10 cellular contexts compared by ENCODE assay signal in genomic region chr1:12144236-12144635, GRCh38. TPM values are rescaled to one million over a fixed set of nuclear protein-coding genes. Genes with fewer than 3 reads are reported as not detected.
A peak's percentile ranks its signal among the peaks of the same experiment; 100 is the strongest.
DNase-seq lines count a peak whose midpoint lies in the region; ATAC-seq and TF ChIP-seq lines count a peak whose summit lies in the region.
"Had no signal": no experiment of that assay in that cellular context is flagged by ENCODE, and none has a peak within 500 bp of the region (broad histone marks: within the 10 kb centered on the region; RNA-seq: fewer than 3 reads in every experiment).

No MANE protein-coding gene starts in this region.

- POLR2A ChIA-PET in AG04450 (lab: Yijun Ruan, JAX): interaction anchor here (0.5 to 0.8 kb wide), 2 partner anchors 18 to 241 kb away, joined by 3 read pairs; no protein-coding TSS in a partner anchor

- peak overlapping the region; percentile 84 for H3K27ac ChIP-seq in AG04450 (ENCODE audit: low read depth, low read length)
- peak overlapping the region; percentile 63 for H3K27ac ChIP-seq in cingulate gyrus (ENCODE audit: low read depth, low read length)
- no peak overlapping the region for H3K27ac ChIP-seq in neuronal stem cell (replicated peaks; ENCODE audit: low read length)
- H3K27ac ChIP-seq: GM23248 had no signal

- no peak overlapping the region for H3K14ac ChIP-seq in neuronal stem cell (ENCODE audit: low read length)

- CTCF ChIA-PET in AG04450 (lab: Charles Lee): no interaction called here

- H3K27me3 ChIP-seq in AG04450 (ENCODE audit: control insufficient read depth, insufficient read depth, low read length) (no peaks in the 10 kb centered on the region), neuronal stem cell (ENCODE audit: control insufficient read depth in 3 of 3, insufficient read depth in 3 of 3, low read depth in 1 of 3, low read length in 3 of 3) (peaks cover 0 to 17% (median 2%) of the 10 kb centered on the region in 3 experiments)

- H4K91ac ChIP-seq in neuronal stem cell (ENCODE audit: low read depth, low read length, poor library complexity): no peak overlapping the region

- H3K4me2 ChIP-seq in neuronal stem cell (ENCODE audit: insufficient read depth, low read length, poor library complexity, severe bottlenecking): no peak overlapping the region

- no peak overlapping the region for H2BK15ac ChIP-seq in neuronal stem cell (ENCODE audit: low read length)

- no peak overlapping the region for H4K8ac ChIP-seq in neuronal stem cell (ENCODE audit: low read depth, low read length)

- no peak overlapping the region for H3K18ac ChIP-seq in neuronal stem cell (ENCODE audit: low read length)

- no peak overlapping the region for H2BK12ac ChIP-seq in neuronal stem cell (ENCODE audit: low read length)

- H3K4me1 ChIP-seq in neuronal stem cell (ENCODE audit: control insufficient read depth in 2 of 2, insufficient read depth in 1 of 2, low read depth in 1 of 2, low read length in 2 of 2): peaks cover 9 to 18% of the 10 kb centered on the region in 2 donors

- no peaks in the 10 kb centered on the region for H3K79me1 ChIP-seq in neuronal stem cell (ENCODE audit: low read depth, low read length)

- peak overlapping the region; percentile 58 for H2BK5ac ChIP-seq in neuronal stem cell (ENCODE audit: low read length)

- peaks cover 3% of the 10 kb centered on the region; the same call in 1 of the 2 replicates for H3K9me3 ChIP-seq in AG04450 (ENCODE audit: control insufficient read depth, insufficient read depth, low read length)
- no peaks in the 10 kb centered on the region for H3K9me3 ChIP-seq in neuronal stem cell (replicated peaks in 1 of 2; ENCODE audit: control insufficient read depth in 2 of 2, insufficient read depth in 1 of 2, low read depth in 1 of 2, low read length in 2 of 2)

- H3K9ac ChIP-seq in neuronal stem cell (ENCODE audit: low read depth, low read length, poor library complexity): no peak overlapping the region
- H3K9ac ChIP-seq: GM23248 had no signal

- no peaks in the 10 kb centered on the region for H3K36me3 ChIP-seq in neuronal stem cell (replicated peaks in 1 of 2; ENCODE audit: control insufficient read depth in 2 of 2, insufficient read depth in 2 of 2, low read length in 2 of 2)

- H2BK120ac ChIP-seq in neuronal stem cell (ENCODE audit: low read depth, low read length): no peak overlapping the region

- no CpG with 5 or more reads among the region's 8 CpGs for WGBS in neuronal stem cell (ENCODE audit: extremely low coverage in 2 of 2, insufficient read length in 2 of 2, insufficient replicate concordance in 1 of 2), 2 donors

- no peak for DNase-seq in AG04450 (ENCODE audit: low read depth, low spot score)
- DNase-seq in NCI-H226: peak; percentile 68
- DNase-seq in neuronal stem cell (ENCODE audit: low spot score): no peak
- DNase-seq in NCI-H748 treated with DMSO at 0.1 percent for 48 hours (lab: John Stamatoyannopoulos, UW): no peak
- DNase-seq in NCI-H1694 treated with DMSO at 0.1 percent for 48 hours (lab: John Stamatoyannopoulos, UW): no peak
- no peak for DNase-seq in GOT3 (lab: John Stamatoyannopoulos, UW)
- DNase-seq: SIG-M5 had no signal

- H2AK5ac ChIP-seq in neuronal stem cell (ENCODE audit: low read depth, low read length): no peak overlapping the region

- no peak overlapping the region for H3K4ac ChIP-seq in neuronal stem cell (ENCODE audit: low read length)

- no peak overlapping the region for H3K23ac ChIP-seq in neuronal stem cell (ENCODE audit: low read depth, low read length, poor library complexity)

- TF ChIP-seq CTCF in AG04450 (IDR thresholded peaks at IDR 0.05; ENCODE audit: low read depth, low read length): no peak

- no peak overlapping the region for H2AFZ ChIP-seq in neuronal stem cell (ENCODE audit: low read length)
- H2AFZ ChIP-seq: GM23248 had no signal

- no peak for ATAC-seq in HG03521 (IDR thresholded peaks at IDR 0.05; ENCODE audit: unreplicated experiment)

- H3K4me3 ChIP-seq in AG04450 (ENCODE audit: low read depth, low read length): no peak overlapping the region
- no peak overlapping the region for H3K4me3 ChIP-seq in neuronal stem cell (ENCODE audit: low read length in 2 of 2)
- H3K4me3 ChIP-seq: GM23248 had no signal

RNA-seq across cellular contexts. Expression of gene TNFRSF1B, which starts 22.6 kb away (rescaled TPM):
- 5.9 and 6.2 TPM in 2 replicates for polyA plus RNA-seq in AG04450 (2011; rRNA removed)
- 8.9 and 12.5 TPM in 2 replicates for polyA minus RNA-seq in AG04450 (2011; rRNA and poly(A)+ RNA removed)
- 0.73 TPM for polyA plus RNA-seq in neuronal stem cell (2013, experiment 1 of 2)
- 0.68 TPM for polyA plus RNA-seq in neuronal stem cell (2013, experiment 2 of 2)
